ENCODE assay signal across 8 cellular contexts in genomic region chr9:98807070-98807810, GRCh38. TPM values are rescaled to one million over a fixed set of nuclear protein-coding genes. Genes with fewer than 3 reads are reported as not detected.
DNase-seq lines count a peak whose midpoint lies in the region; ATAC-seq and TF ChIP-seq lines count a peak whose summit lies in the region.

TSS of gene GALNT12 (plus strand) at chr9:98807670. CDS start at chr9:98807699, 29 bp downstream.

- TF ChIP-seq CTCF in nephron (IDR thresholded peaks at IDR 0.05; ENCODE audit: unreplicated experiment in 3 of 3) (no peak), thoracic aorta (IDR thresholded peaks at IDR 0.05) (no peak)

- peak within 1 kb of the TSS in 2 of 3 experiments; percentile 3 to 25 for H3K27ac Mint-ChIP-seq in nephron

- peak within 1 kb of the TSS; percentile 82 to 84 (median 83) for H3K4me3 Mint-ChIP-seq in nephron

- H3K9me3 Mint-ChIP-seq in nephron, result peaks cover 2% of the 10 kb centered on the region

- no peaks in the 10 kb centered on the region for H3K36me3 Mint-ChIP-seq in nephron (ENCODE audit: low read depth)

- H3K36me3 ChIP-seq in esophagus (ENCODE audit: control insufficient read depth in 2 of 2, insufficient read depth in 2 of 2, low read length in 1 of 2), result no peaks in the 10 kb centered on the region
- no peaks in the 10 kb centered on the region for H3K36me3 ChIP-seq in thoracic aorta

- H3K4me1 Mint-ChIP-seq in nephron, result peaks cover 9% of the 10 kb centered on the region

- H3K27ac ChIP-seq in esophagus (ENCODE audit: low read depth in 2 of 2, low read length in 1 of 2) (peak within 1 kb of the TSS; percentile 77 to 84), thoracic aorta (peak within 1 kb of the TSS; percentile 12 to 69)

- peaks cover 50% of the 10 kb centered on the region for H3K27me3 Mint-ChIP-seq in nephron (ENCODE audit: low read depth)

- ATAC-seq in thoracic aorta (ENCODE audit: insufficient number of reproducible peaks, low FRiP score, low read depth), result no peak
- no peak for ATAC-seq in HG03565 (IDR thresholded peaks at IDR 0.05; ENCODE audit: unreplicated experiment)

- H3K9me3 ChIP-seq in esophagus (ENCODE audit: control insufficient read depth in 2 of 2, insufficient read depth in 1 of 2, low read depth in 1 of 2, low read length in 1 of 2), result no peaks in the 10 kb centered on the region
- no peaks in the 10 kb centered on the region for H3K9me3 ChIP-seq in thoracic aorta

- 10 to 17% methylated on average over 27 to 50 of the region's 50 CpGs for WGBS in esophagus, 2 donors

- H3K27me3 ChIP-seq in esophagus (ENCODE audit: control insufficient read depth in 1 of 2, insufficient read depth in 2 of 2, low read length in 2 of 2) (no peaks in the 10 kb centered on the region), thoracic aorta (replicated peaks; ENCODE audit: insufficient read depth) (no peaks in the 10 kb centered on the region)

- peak; percentile 42 for DNase-seq in NCI-H82 (lab: John Stamatoyannopoulos, UW)
- no peak for DNase-seq in NCI-H82 treated with DMSO at 0.1 percent for 48 hours (lab: John Stamatoyannopoulos, UW; ENCODE audit: unreplicated experiment)
- DNase-seq in NCI-H1930 (lab: John Stamatoyannopoulos, UW), result peak; percentile 43 to 72
- DNase-seq in activated CD8-positive, alpha-beta memory T cell treated with anti-CD3 and anti-CD28 coated beads, Interleukin-2, amount 50 U/mL, for 4 hours, result peak; percentile 63
- DNase-seq in thoracic aorta (ENCODE audit: low spot score), result no peak

- H3K4me1 ChIP-seq in esophagus (ENCODE audit: control insufficient read depth in 2 of 2, insufficient read depth in 2 of 2, low read length in 1 of 2), result peaks cover 4 to 26% of the 10 kb centered on the region in 2 donors
- H3K4me1 ChIP-seq in thoracic aorta (ENCODE audit: control insufficient read depth in 1 of 2, low read depth in 2 of 2), result peaks cover 6 to 21% of the 10 kb centered on the region in 2 donors

- H3K4me3 ChIP-seq in esophagus (ENCODE audit: low read depth in 1 of 2, low read length in 2 of 2) (peak within 1 kb of the TSS; percentile 66 to 79), thoracic aorta (peak within 1 kb of the TSS; percentile 80)

RNA-seq across cellular contexts. Expression of gene GALNT12, which starts in this region (rescaled TPM):
- 10 to 100 TPM; 19.6 to 20.7 TPM for polyA plus RNA-seq in esophagus
- total RNA-seq in thoracic aorta, result 10 to 100 TPM in 1 of 2 donors, 1 to 10 TPM in 1; 6.8 to 30.1 TPM

Comparison
In these comparisons a context has a peak if more than half of its experiments do, and no peak if none do; other contexts are left out.
1. DNase-seq: peak in NCI-H82 (single experiment), NCI-H1930 (2 of 2) and activated CD8-positive, alpha-beta memory T cell treated with anti-CD3 and anti-CD28 coated beads, Interleukin-2, amount 50 U/mL, for 4 hours (single experiment); none in NCI-H82 treated with DMSO at 0.1 percent for 48 hours (single experiment) and thoracic aorta (single experiment).